20 cellular contexts compared by ENCODE assay signal in the genomic region with DNA sequence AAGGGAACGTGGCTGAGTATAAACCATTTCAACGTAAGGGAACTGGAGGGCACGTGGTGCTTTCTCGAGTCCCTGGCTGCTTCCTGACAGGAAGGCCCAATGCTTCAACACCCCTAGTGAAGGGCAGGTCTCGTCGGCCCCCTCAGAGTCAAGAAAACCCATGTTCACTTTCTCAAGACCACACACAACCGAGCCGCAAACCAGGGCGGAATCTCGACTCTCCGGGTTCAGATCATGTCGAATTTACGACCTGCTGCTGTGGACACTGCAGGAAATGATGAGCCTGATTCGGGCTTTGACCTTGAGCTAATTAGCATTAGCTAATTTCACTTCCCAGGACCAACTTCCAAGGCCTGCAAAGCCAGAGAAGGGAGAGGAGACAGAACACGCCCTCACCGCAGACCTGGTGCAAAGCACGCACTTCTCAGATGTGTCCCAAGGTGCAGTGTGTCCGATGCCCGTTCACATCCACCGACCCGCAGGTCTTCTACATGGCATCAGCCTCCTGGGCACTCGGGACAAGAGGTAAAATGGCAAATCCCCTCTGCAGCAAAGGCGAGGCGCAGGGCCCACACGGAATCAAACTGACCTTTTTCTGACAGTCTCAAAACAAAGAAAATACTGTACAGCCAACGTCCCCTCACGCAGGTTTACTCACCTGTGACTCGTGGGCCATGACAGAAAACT.
"Had no signal": no experiment of that assay in that cellular context is flagged by ENCODE, and none has a peak within 500 bp of the region (broad histone marks: within the 10 kb centered on the region; RNA-seq: fewer than 3 reads in every experiment).

No MANE protein-coding gene starts in this region.

- H3K9me3 ChIP-seq: ascending aorta had no signal

- H3K4me2 ChIP-seq: KMS-11 had no signal

- ATAC-seq: activated CD8-positive, alpha-beta memory T cell treated with anti-CD3 and anti-CD28 coated beads, Interleukin-2, amount 10 ng/mL, durations not matched to agents 7 days and 5 days; T-helper 17 cell had no signal

- H3K9ac ChIP-seq: KMS-11 had no signal

- H3K36me3 ChIP-seq: ascending aorta had no signal

- DNase-seq: activated B cell treated with CpG ODN at 0.5 μM for 24 hours; activated CD4-positive, alpha-beta T cell treated with anti-CD3 and anti-CD28 coated beads for 1 hour; activated CD4-positive, alpha-beta T cell treated with anti-CD3 and anti-CD28 coated beads, Interleukin-2, amount 10 ng/mL, durations not matched to agents 24 days and 14 days; activated CD4-positive, alpha-beta T cell treated with anti-CD3 and anti-CD28 coated beads, Interleukin-2, amount 50 U/mL, for 48 hours; activated CD8-positive, alpha-beta memory T cell treated with anti-CD3 and anti-CD28 coated beads, Interleukin-2, amount 10 ng/mL, durations not matched to agents 7 days and 5 days; activated effector memory CD4-positive, alpha-beta T cell treated with Interleukin-2 at 50 U/mL for 16 hours; activated naive CD4-positive, alpha-beta T cell; activated T-cell treated with anti-CD3 and anti-CD28 coated beads, Interleukin-2, amount 50 U/mL, for 24 hours; NCI-H1092; NCI-H1417 treated with DMSO at 0.1 percent for 48 hours; NCI-H187; NCI-H2081; NCI-H446; NCI-H524; PC-3; SHP77 treated with DMSO at 0.1 percent for 48 hours; T-helper 17 cell; T-helper 9 cell had no signal

- H3K27me3 ChIP-seq: ascending aorta had no signal

- H3K27ac ChIP-seq: KMS-11 had no signal
